ENCODE assay signal across 28 cellular contexts in the genomic region with DNA sequence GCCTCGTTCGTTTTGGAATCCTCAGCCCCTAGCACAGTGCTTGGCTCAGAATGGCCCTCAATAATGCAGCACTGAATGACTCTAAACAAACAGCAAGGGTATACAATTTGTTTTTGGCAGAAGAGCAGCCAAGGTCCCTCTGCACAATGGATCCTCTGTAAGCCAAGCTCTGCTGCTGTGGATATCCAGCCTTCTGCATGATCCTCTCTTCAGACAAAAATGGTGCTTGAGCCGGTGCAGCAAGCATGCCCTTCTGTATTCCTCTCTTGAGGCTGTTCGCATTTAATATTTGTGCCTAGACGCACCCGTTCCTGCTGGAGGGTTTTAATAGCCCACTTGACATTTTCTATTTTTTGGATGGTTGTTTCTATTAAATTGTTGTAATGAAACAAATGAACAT.
DNase-seq lines count a peak whose midpoint lies in the region; ATAC-seq, FAIRE-seq and TF ChIP-seq lines count a peak whose summit lies in the region.
"Had no signal": no experiment of that assay in that cellular context is flagged by ENCODE, and none has a peak within 500 bp of the region (broad histone marks: within the 10 kb centered on the region; RNA-seq: fewer than 3 reads in every experiment).

No MANE protein-coding gene starts in this region.

- DNase-seq in NCI-H1092 treated with DMSO at 0.1 percent for 48 hours (lab: John Stamatoyannopoulos, UW), result peak; percentile 15
- no peak for DNase-seq in NCI-H1092 (lab: John Stamatoyannopoulos, UW)
- DNase-seq in left ventricle myocardium superior, result no peak
- DNase-seq in cardiac septum (ENCODE audit: low spot score), result no peak
- DNase-seq in H1 (ENCODE audit: low read depth in 1 of 2, low spot score in 2 of 2), result no peak
- DNase-seq in pons (ENCODE audit: low spot score), result peak; percentile 42
- DNase-seq in effector memory CD8-positive, alpha-beta T cell, result no peak
- DNase-seq: BE2C; Calu3; CD8-positive, alpha-beta memory T cell; DMS79 treated with DMSO at 0.1 percent for 48 hours; GF-D8; NCI-H1048; NCI-H146; NCI-H1930; NCI-H2171; NCI-H446 treated with DMSO at 0.1 percent for 48 hours; NCI-H526; NCI-H82; RPMI8226; SHP77 treated with DMSO at 0.1 percent for 48 hours; SW 1271 had no signal

- WGBS in H1 (ENCODE audit: extremely low coverage in 1 of 2, insufficient coverage in 1 of 2, insufficient read length in 1 of 2, insufficient replicate concordance in 2 of 2, low coverage in 1 of 2, low lambda C conversion rate in 2 of 2, missing lambda C conversion rate in 1 of 2), 2 experiments, result 95% methylated on average over 6 of the region's 6 CpGs; no CpG with 5 or more reads in 1 of the 2 experiments

- CTCF ChIA-PET in H1 (lab: Charles Lee; ENCODE audit: partially characterized antibody), result no interaction called here

- no peaks in the 10 kb centered on the region for H3K4me1 Mint-ChIP-seq in effector memory CD8-positive, alpha-beta T cell (ENCODE audit: low read depth in 2 of 2)
- H3K4me1 Mint-ChIP-seq: CD14-positive monocyte; CD8-positive, alpha-beta memory T cell had no signal

- no peak for TF ChIP-seq CTCF in H1 (IDR thresholded peaks at IDR 0.05; ENCODE audit: control extremely low read depth in 1 of 3, insufficient read depth in 1 of 3, low read depth in 1 of 3, low read length in 3 of 3)

- no peaks in the 10 kb centered on the region for H3K9me3 ChIP-seq in H1 (ENCODE audit: insufficient read depth in 2 of 2, low read depth in 1 of 2, low read length in 1 of 2)
- H3K9me3 ChIP-seq: BE2C had no signal

- H3K79me1 ChIP-seq in H1 (ENCODE audit: low read depth, low read length), result no peaks in the 10 kb centered on the region

- no peak for TF ChIP-seq RAD21 in H1 (IDR thresholded peaks at IDR 0.05 in 1 of 2, conservative IDR thresholded peaks at IDR 0.05 in 1 of 2; ENCODE audit: low read depth in 2 of 2, low read length in 2 of 2)

- H3K27me3 Mint-ChIP-seq in effector memory CD8-positive, alpha-beta T cell, result peaks cover under 1 to 14% of the 10 kb centered on the region in 2 donors

- no peak overlapping the region for H2BK20ac ChIP-seq in H1 (ENCODE audit: low read length)

- H3K4me3 ChIP-seq in H1 (ENCODE audit: extremely low read depth in 1 of 4, insufficient read depth in 2 of 4, low read depth in 3 of 4, low read length in 4 of 4), result no peak overlapping the region
- H3K4me3 ChIP-seq: SK-N-MC had no signal

- no peak overlapping the region for H2AK5ac ChIP-seq in H1 (ENCODE audit: low read depth, low read length)

- no peak overlapping the region for H3K14ac ChIP-seq in H1 (ENCODE audit: insufficient read length)

- no peak overlapping the region for H2BK5ac ChIP-seq in H1 (ENCODE audit: low read depth, low read length)

- H4K20me1 ChIP-seq in H1 (replicated peaks in 1 of 2; ENCODE audit: control insufficient read depth in 1 of 2, insufficient read depth in 2 of 2, low read length in 2 of 2), result no peaks in the 10 kb centered on the region

- H2BK15ac ChIP-seq in H1 (ENCODE audit: low read length), result no peak overlapping the region

- no peak for FAIRE-seq in H1 (lab: Jason Lieb, UNC)
- FAIRE-seq: GM12892, H54 had no signal

- no peak overlapping the region for H3K4me2 ChIP-seq in H1 (ENCODE audit: insufficient read depth in 1 of 2, low read depth in 2 of 2, low read length in 2 of 2)

- H3K4ac ChIP-seq in H1 (replicated peaks; ENCODE audit: insufficient read length, low read depth, low read length), result no peak overlapping the region

- no peaks in the 10 kb centered on the region for H3K79me2 ChIP-seq in H1 (ENCODE audit: control insufficient read depth in 1 of 2, insufficient read depth in 2 of 2, low read length in 2 of 2)

- no peak overlapping the region for H4K8ac ChIP-seq in H1 (ENCODE audit: extremely low read depth, insufficient read depth, low read length)

- no peak overlapping the region for H3K27ac ChIP-seq in H1 (ENCODE audit: low read depth, low read length)
- H3K27ac ChIP-seq: 22Rv1, SK-N-MC had no signal

- no peak overlapping the region for H3K23ac ChIP-seq in H1 (ENCODE audit: insufficient read length)

- H3K4me3 Mint-ChIP-seq in effector memory CD8-positive, alpha-beta T cell, result no peak overlapping the region
- H3K4me3 Mint-ChIP-seq: CD14-positive monocyte; CD8-positive, alpha-beta memory T cell had no signal

- no peak overlapping the region for H3K18ac ChIP-seq in H1 (ENCODE audit: extremely low read depth, low read length)

- no peak overlapping the region for H2BK120ac ChIP-seq in H1 (replicated peaks; ENCODE audit: low read depth, low read length)

- no peaks in the 10 kb centered on the region for H3K36me3 Mint-ChIP-seq in effector memory CD8-positive, alpha-beta T cell (ENCODE audit: insufficient read depth)
- H3K36me3 Mint-ChIP-seq: CD14-positive monocyte; CD8-positive, alpha-beta memory T cell had no signal

- H3K27me3 ChIP-seq in H1 (replicated peaks in 1 of 4; ENCODE audit: control insufficient read depth in 3 of 4, extremely low read depth in 1 of 4, insufficient read depth in 3 of 4, low read length in 3 of 4), result no peaks in the 10 kb centered on the region
- H3K27me3 ChIP-seq: BE2C had no signal

- no peak overlapping the region for H4K91ac ChIP-seq in H1 (replicated peaks; ENCODE audit: insufficient read length, low read length)

- POLR2A ChIA-PET in H1 (lab: Charles Lee; ENCODE audit: partially characterized antibody), result no interaction called here

- peak overlapping the region; percentile 85 for H2AFZ ChIP-seq in H1 (ENCODE audit: low read length)

- no peak overlapping the region for H3K56ac ChIP-seq in H1 (replicated peaks; ENCODE audit: insufficient read length, low read depth, low read length)

- no peaks in the 10 kb centered on the region for H3K23me2 ChIP-seq in H1 (ENCODE audit: low read depth, low read length)

- H3K4me1 ChIP-seq in H1 (replicated peaks in 1 of 4; ENCODE audit: control insufficient read depth in 3 of 4, insufficient read depth in 4 of 4, low read length in 3 of 4), result no peaks in the 10 kb centered on the region
- H3K4me1 ChIP-seq: BE2C had no signal

- H3K9me3 Mint-ChIP-seq in effector memory CD8-positive, alpha-beta T cell, result peaks cover 0 to 16% of the 10 kb centered on the region in 2 donors

- no peak for TF ChIP-seq POLR2A in H1 (IDR thresholded peaks at IDR 0.05; ENCODE audit: control extremely low read depth in 1 of 2, low read depth in 2 of 2, low read length in 2 of 2)

- H3K36me3 ChIP-seq in H1 (ENCODE audit: control insufficient read depth in 2 of 4, insufficient read depth in 4 of 4, low read length in 3 of 4), result no peaks in the 10 kb centered on the region
- H3K36me3 ChIP-seq: BE2C had no signal

- H3K9ac ChIP-seq in H1 (replicated peaks in 1 of 4; ENCODE audit: extremely low read depth in 1 of 4, low read depth in 3 of 4, low read length in 3 of 4), result no peak overlapping the region

- ATAC-seq in left ventricle myocardium superior, result peak; percentile 38
- ATAC-seq in HG02938 (IDR thresholded peaks at IDR 0.05; ENCODE audit: unreplicated experiment), result no peak
- ATAC-seq in effector memory CD8-positive, alpha-beta T cell (replicated peaks), result no peak

- TF ChIP-seq EP300 in H1 (IDR thresholded peaks at IDR 0.05; ENCODE audit: borderline replicate concordance in 1 of 2, low read depth in 2 of 2, low read length in 2 of 2), result no peak

- intact Hi-C loops in left ventricle myocardium superior (cut with micrococcal nuclease), result no loop called here
- intact Hi-C loops in cardiac septum (cut with DNase I), result no loop called here

- H3K27ac Mint-ChIP-seq in effector memory CD8-positive, alpha-beta T cell, result no peak overlapping the region
- H3K27ac Mint-ChIP-seq: CD14-positive monocyte; CD8-positive, alpha-beta memory T cell had no signal

- H2BK12ac ChIP-seq in H1 (ENCODE audit: low read depth, low read length), result no peak overlapping the region

- H4K5ac ChIP-seq in H1 (ENCODE audit: insufficient read length, low read depth, low read length), result no peak overlapping the region

TF ChIP-seq in H1, 55 proteins besides CTCF, POLR2A, EP300 and RAD21 (continues in another document):
- TF ChIP-seq SAP30 (IDR thresholded peaks at IDR 0.05; ENCODE audit: insufficient read depth, insufficient replicate concordance, low read length) (no peak), RFX5 (IDR thresholded peaks at IDR 0.05; ENCODE audit: borderline replicate concordance, low read depth, low read length) (no peak), KDM5A (IDR thresholded peaks at IDR 0.05; ENCODE audit: low read length) (no peak)
- TF ChIP-seq, protein P1, sequence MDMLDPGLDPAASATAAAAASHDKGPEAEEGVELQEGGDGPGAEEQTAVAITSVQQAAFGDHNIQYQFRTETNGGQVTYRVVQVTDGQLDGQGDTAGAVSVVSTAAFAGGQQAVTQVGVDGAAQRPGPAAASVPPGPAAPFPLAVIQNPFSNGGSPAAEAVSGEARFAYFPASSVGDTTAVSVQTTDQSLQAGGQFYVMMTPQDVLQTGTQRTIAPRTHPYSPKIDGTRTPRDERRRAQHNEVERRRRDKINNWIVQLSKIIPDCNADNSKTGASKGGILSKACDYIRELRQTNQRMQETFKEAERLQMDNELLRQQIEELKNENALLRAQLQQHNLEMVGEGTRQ (IDR thresholded peaks at IDR 0.05; ENCODE audit: low read length), result no peak
- TF ChIP-seq, protein P2, sequence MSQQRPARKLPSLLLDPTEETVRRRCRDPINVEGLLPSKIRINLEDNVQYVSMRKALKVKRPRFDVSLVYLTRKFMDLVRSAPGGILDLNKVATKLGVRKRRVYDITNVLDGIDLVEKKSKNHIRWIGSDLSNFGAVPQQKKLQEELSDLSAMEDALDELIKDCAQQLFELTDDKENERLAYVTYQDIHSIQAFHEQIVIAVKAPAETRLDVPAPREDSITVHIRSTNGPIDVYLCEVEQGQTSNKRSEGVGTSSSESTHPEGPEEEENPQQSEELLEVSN (IDR thresholded peaks at IDR 0.05), result no peak

Comparison
In these comparisons a context has a peak if more than half of its experiments do, and no peak if none do; other contexts are left out.
1. DNase-seq: peak in NCI-H1092 treated with DMSO at 0.1 percent for 48 hours (single experiment) and pons (single experiment); none in NCI-H1092 (single experiment), left ventricle myocardium superior (single experiment), cardiac septum (single experiment), H1 (0 of 2) and effector memory CD8-positive, alpha-beta T cell (0 of 3).